In the genomic region with DNA sequence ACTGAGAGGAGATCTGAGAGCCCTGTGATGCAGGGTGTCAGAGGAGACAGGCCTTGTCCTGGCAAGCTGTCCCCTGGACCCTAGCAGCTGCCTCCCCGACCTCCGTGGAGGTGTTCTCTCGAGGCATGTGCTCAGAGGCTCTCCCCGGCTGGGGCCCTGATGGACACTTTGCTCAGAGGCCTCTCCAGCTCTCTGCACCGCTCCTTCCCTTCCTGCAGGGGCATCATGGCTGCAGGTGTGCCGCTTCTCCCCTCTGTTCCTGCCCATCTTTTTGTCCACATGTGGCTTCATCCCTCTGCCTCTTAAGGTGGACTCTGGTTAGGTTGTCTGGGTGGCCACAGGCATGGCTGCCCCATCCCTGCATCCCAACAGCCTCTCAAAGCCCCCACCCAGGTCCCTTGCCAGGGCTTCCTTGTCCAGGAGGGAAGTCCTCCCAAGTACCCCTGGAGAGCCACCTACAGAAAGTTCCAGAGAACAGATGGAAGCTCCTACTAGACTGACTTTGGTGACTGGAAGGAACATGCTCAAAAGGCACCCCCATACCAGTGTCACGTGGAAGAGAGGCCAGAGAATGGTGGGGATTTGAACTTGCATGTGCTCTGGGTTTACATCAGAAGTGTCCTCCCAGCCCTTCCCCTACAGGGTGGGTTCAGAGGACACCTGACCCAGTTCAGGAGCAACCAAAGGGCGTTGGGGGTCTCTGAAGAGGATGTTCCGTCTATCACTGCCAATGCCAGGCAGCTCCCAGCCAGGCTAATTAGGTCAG, we compare ENCODE assay signal across 20 cellular contexts.
DNase-seq lines count a peak whose midpoint lies in the region; ATAC-seq, FAIRE-seq and TF ChIP-seq lines count a peak whose summit lies in the region.
"Had no signal": no experiment of that assay in that cellular context is flagged by ENCODE, and none has a peak within 500 bp of the region (broad histone marks: within the 10 kb centered on the region; RNA-seq: fewer than 3 reads in every experiment).

No MANE protein-coding gene starts in this region.

- H3K4me2 ChIP-seq in BLaER1 treated with 17β-estradiol and CSF1 and Interleukin-3, amounts not matched to agents 10 nM and 100 nM: peak overlapping the region in 10 of 11 experiments; percentile 27 to 85 (median 65); a peak in 16 of 22 replicates
- H3K4me2 ChIP-seq in HCT116 (ENCODE audit: low read length) (no peak overlapping the region), keratinocyte (ENCODE audit: control insufficient read depth, extremely low read depth, insufficient read depth, low read depth, low read length) (peak overlapping the region; percentile 18)
- H3K4me2 ChIP-seq: KMS-11 had no signal

- H2AFZ ChIP-seq in HCT116 (ENCODE audit: low read depth, low read length, poor library complexity, severe bottlenecking) (no peak overlapping the region), keratinocyte (ENCODE audit: control insufficient read depth, low read length) (no peak overlapping the region)

- dilution Hi-C loops in keratinocyte (cut with MboI; ENCODE audit: extremely low pct_ligation_motif_present, low sequenced_read_pairs): no loop called here

- H3K27ac Mint-ChIP-seq in WTC11: no peak overlapping the region
- H3K27ac Mint-ChIP-seq: activated CD4-positive, alpha-beta memory T cell treated with anti-CD3 and anti-CD28 coated beads for 36 hours; activated T-helper 1 cell treated with anti-CD3 and anti-CD28 coated beads, Interleukin-12 subunit alpha, Interleukin-12 subunit beta, Interleukin-2, Interleukin-4 antibody, amounts not matched to agents 30 ng/mL and 10 ng/mL and 1 ng/mL, durations not matched to agents 14 hours and 24 hours and 36 hours had no signal

- peaks cover 10 to 58% (median 34%) of the 10 kb centered on the region in 10 experiments for H3K4me1 ChIP-seq in BLaER1 treated with 17β-estradiol and CSF1 and Interleukin-3, amounts not matched to agents 10 nM and 100 nM
- H3K4me1 ChIP-seq in HCT116 (ENCODE audit: control insufficient read depth in 1 of 2, insufficient read depth in 2 of 2, low read length in 2 of 2) (no peaks in the 10 kb centered on the region), keratinocyte (ENCODE audit: control insufficient read depth, extremely low read depth, insufficient read depth, low read length) (peaks cover 13% of the 10 kb centered on the region), ovary (ENCODE audit: insufficient read depth) (peaks cover 4% of the 10 kb centered on the region)
- H3K4me1 ChIP-seq: pancreas had no signal

- DNase-seq in HCT116 (ENCODE audit: low read depth, low spot score) (no peak), WTC11 (ENCODE audit: low spot score) (peak; percentile 32), keratinocyte (ENCODE audit: low read depth, low spot score) (no peak), ovary (no peak), GM12892 (ENCODE audit: insufficient read length) (no peak)
- DNase-seq: activated CD4-positive, alpha-beta memory T cell treated with anti-CD3 and anti-CD28 coated beads for 36 hours; kidney glomerular epithelial cell; NCI-H1930; SIG-M5; small intestine; stimulated activated naive CD4-positive, alpha-beta T cell had no signal

- TF ChIP-seq POLR2A in HCT116 (IDR thresholded peaks at IDR 0.05; ENCODE audit: borderline replicate concordance, extremely low read depth, insufficient read depth, insufficient read length): no peak
- no peak for TF ChIP-seq POLR2A in ovary (IDR thresholded peaks at IDR 0.05)
- TF ChIP-seq POLR2A in GM12892 (IDR thresholded peaks at IDR 0.05; ENCODE audit: low read depth, low read length): no peak

- TF ChIP-seq CTCF in HCT116 (IDR thresholded peaks at IDR 0.05 in 2 of 3, conservative IDR thresholded peaks at IDR 0.05 in 1 of 3; ENCODE audit: borderline replicate concordance in 1 of 3, insufficient read depth in 1 of 3, low read depth in 2 of 3, low read length in 2 of 3) (peak in 2 of 3 experiments; percentile 34 to 39; a peak in 4 of 6 replicates), WTC11 (IDR thresholded peaks at IDR 0.05) (no peak; the same call in 1 of the 2 replicates), keratinocyte (optimal IDR thresholded peaks at IDR 0.05 in 1 of 3, IDR thresholded peaks at IDR 0.05 in 1 of 3, conservative IDR thresholded peaks at IDR 0.05 in 1 of 3; ENCODE audit: extremely low read depth in 1 of 3, insufficient read depth in 2 of 3, low read length in 3 of 3) (peak; percentile 26 to 59 (median 45)), ovary (IDR thresholded peaks at IDR 0.05) (no peak)

- H3K27me3 ChIP-seq in BLaER1 treated with 17β-estradiol and CSF1 and Interleukin-3, amounts not matched to agents 10 nM and 100 nM: peaks cover 0 to 71% (median 0%) of the 10 kb centered on the region in 11 experiments; a peak in 5 of 22 replicates
- H3K27me3 ChIP-seq in HCT116 (ENCODE audit: insufficient read depth, low read length): no peaks in the 10 kb centered on the region
- no peaks in the 10 kb centered on the region for H3K27me3 ChIP-seq in keratinocyte (ENCODE audit: control insufficient read depth, extremely low read depth, insufficient read depth, low read length)
- H3K27me3 ChIP-seq in ovary: no peaks in the 10 kb centered on the region
- H3K27me3 ChIP-seq: BLaER1, pancreas had no signal

- intact Hi-C loops in HCT116 (cut with micrococcal nuclease) (no loop called here), ovary (cut with DNase I) (no loop called here)

- no peak overlapping the region for H3K27ac ChIP-seq in BLaER1 treated with 17β-estradiol and CSF1 and Interleukin-3, amounts not matched to agents 10 nM and 100 nM
- H3K27ac ChIP-seq in HCT116 (ENCODE audit: low read depth, low read length) (no peak overlapping the region), keratinocyte (ENCODE audit: control insufficient read depth, insufficient read depth, low read length) (no peak overlapping the region), ovary (no peak overlapping the region)
- H3K27ac ChIP-seq: BLaER1, KMS-11, pancreas had no signal

- POLR2A ChIA-PET in HCT116 (lab: Charles Lee) (no interaction called here), WTC11 (lab: Charles Lee) (no interaction called here)

- H3K27me3 Mint-ChIP-seq in WTC11 (ENCODE audit: low read depth): no peaks in the 10 kb centered on the region; the same call in 1 of the 2 replicates
- H3K27me3 Mint-ChIP-seq: activated CD4-positive, alpha-beta memory T cell treated with anti-CD3 and anti-CD28 coated beads for 36 hours had no signal

- no peaks in the 10 kb centered on the region for H3K36me3 ChIP-seq in BLaER1 treated with 17β-estradiol and CSF1 and Interleukin-3, amounts not matched to agents 10 nM and 100 nM
- no peaks in the 10 kb centered on the region for H3K36me3 ChIP-seq in HCT116 (ENCODE audit: control insufficient read depth in 1 of 2, insufficient read depth in 2 of 2, low read length in 2 of 2)
- no peaks in the 10 kb centered on the region for H3K36me3 ChIP-seq in keratinocyte (ENCODE audit: control insufficient read depth in 2 of 2, extremely low read depth in 1 of 2, insufficient read depth in 2 of 2, low read length in 2 of 2)
- no peaks in the 10 kb centered on the region for H3K36me3 ChIP-seq in ovary
- H3K36me3 ChIP-seq: BLaER1, pancreas had no signal

- no peak overlapping the region for H3K4me3 Mint-ChIP-seq in WTC11
- H3K4me3 Mint-ChIP-seq: activated CD4-positive, alpha-beta memory T cell treated with anti-CD3 and anti-CD28 coated beads for 36 hours; activated T-helper 1 cell treated with anti-CD3 and anti-CD28 coated beads, Interleukin-12 subunit alpha, Interleukin-12 subunit beta, Interleukin-2, Interleukin-4 antibody, amounts not matched to agents 30 ng/mL and 10 ng/mL and 1 ng/mL, durations not matched to agents 14 hours and 24 hours and 36 hours had no signal

- no peaks in the 10 kb centered on the region for H3K9me2 ChIP-seq in HCT116 (ENCODE audit: insufficient read depth)

- H3K9me1 ChIP-seq in keratinocyte (ENCODE audit: control insufficient read depth, extremely low read depth, insufficient read depth, low read length): no peaks in the 10 kb centered on the region

- peak; percentile 13 for FAIRE-seq in keratinocyte (lab: Jason Lieb, UNC)
- no peak for FAIRE-seq in GM12892 (lab: Jason Lieb, UNC)
- FAIRE-seq: endothelial cell of umbilical vein, pancreas, small intestine, TTC549 had no signal

- H3K4me3 ChIP-seq in BLaER1 treated with 17β-estradiol and CSF1 and Interleukin-3, amounts not matched to agents 10 nM and 100 nM: no peak overlapping the region
- H3K4me3 ChIP-seq in HCT116 (replicated peaks in 1 of 2; ENCODE audit: low read depth in 1 of 2, low read length in 2 of 2) (no peak overlapping the region), keratinocyte (ENCODE audit: control insufficient read depth in 2 of 3, extremely low read depth in 1 of 3, insufficient read depth in 2 of 3, low read depth in 1 of 3, low read length in 3 of 3) (no peak overlapping the region), ovary (no peak overlapping the region)
- H3K4me3 ChIP-seq: BLaER1, pancreas had no signal

- H3K9me3 ChIP-seq in BLaER1 treated with 17β-estradiol and CSF1 and Interleukin-3, amounts not matched to agents 10 nM and 100 nM (replicated peaks in 1 of 11): no peaks in the 10 kb centered on the region
- no peaks in the 10 kb centered on the region for H3K9me3 ChIP-seq in HCT116 (ENCODE audit: control insufficient read depth in 1 of 2, insufficient read depth in 1 of 2, low read depth in 1 of 2, low read length in 2 of 2)
- H3K9me3 ChIP-seq in keratinocyte (ENCODE audit: control insufficient read depth, low read depth, low read length): no peaks in the 10 kb centered on the region
- no peaks in the 10 kb centered on the region for H3K9me3 ChIP-seq in ovary
- H3K9me3 ChIP-seq: BLaER1, pancreas had no signal

- no peak for TF ChIP-seq EP300 in ovary (IDR thresholded peaks at IDR 0.05)

- ATAC-seq in HCT116 (peak; percentile 87), WTC11 (peak; percentile 74), HG02870 (IDR thresholded peaks at IDR 0.05; ENCODE audit: unreplicated experiment) (no peak), HG03196 (IDR thresholded peaks at IDR 0.05; ENCODE audit: unreplicated experiment) (no peak)
- ATAC-seq: pancreas had no signal

- no TSS peak for BruUV-seq in HCT116 (replicated peaks; lab: Mats Ljungman, UMichigan)

- RAD21 ChIA-PET in HCT116 (lab: Charles Lee; ENCODE audit: low non-redundant PET in 1 of 2, low total read pairs in 2 of 2, uncharacterized antibody in 2 of 2, unreplicated experiment in 2 of 2): interaction anchor here in 1 of 2 experiments (1.1 kb wide), 1 partner anchor 193 kb away, joined by 3 read pairs; no protein-coding TSS in a partner anchor

- peaks cover 0 to 20% (median 0%) of the 10 kb centered on the region in 11 experiments; a peak in 5 of 22 replicates for H4K20me1 ChIP-seq in BLaER1 treated with 17β-estradiol and CSF1 and Interleukin-3, amounts not matched to agents 10 nM and 100 nM
- H4K20me1 ChIP-seq in HCT116 (ENCODE audit: insufficient read depth): no peaks in the 10 kb centered on the region
- H4K20me1 ChIP-seq in keratinocyte (ENCODE audit: control insufficient read depth, extremely low read depth, insufficient read depth, low read length): peaks cover 5% of the 10 kb centered on the region

- peaks cover 21% of the 10 kb centered on the region for H3K4me1 Mint-ChIP-seq in WTC11

- CTCF ChIA-PET in HCT116 (lab: Charles Lee) (no interaction called here), WTC11 (lab: Charles Lee) (interaction anchor here (0.6 to 1.7 kb wide), 15 partner anchors 12 to 299 kb away, joined by 3 to 6 read pairs (median 3); no protein-coding TSS in a partner anchor)

- no peaks in the 10 kb centered on the region for H3K9me3 Mint-ChIP-seq in WTC11
- H3K9me3 Mint-ChIP-seq: activated CD4-positive, alpha-beta memory T cell treated with anti-CD3 and anti-CD28 coated beads for 36 hours; activated T-helper 1 cell treated with anti-CD3 and anti-CD28 coated beads, Interleukin-12 subunit alpha, Interleukin-12 subunit beta, Interleukin-2, Interleukin-4 antibody, amounts not matched to agents 30 ng/mL and 10 ng/mL and 1 ng/mL, durations not matched to agents 14 hours and 24 hours and 36 hours had no signal

- 93 to 98% (median 96%) methylated on average over 9 of the region's 9 CpGs for WGBS in ovary, 3 donors

- H3K79me2 ChIP-seq in HCT116 (ENCODE audit: insufficient read depth, low read length) (no peaks in the 10 kb centered on the region), keratinocyte (ENCODE audit: control insufficient read depth, insufficient read depth, low read length) (no peaks in the 10 kb centered on the region)

- no peak for TF ChIP-seq RAD21 in HCT116 (IDR thresholded peaks at IDR 0.05; ENCODE audit: low read depth)

- no peaks in the 10 kb centered on the region for H3K36me3 Mint-ChIP-seq in WTC11
- H3K36me3 Mint-ChIP-seq: activated CD4-positive, alpha-beta memory T cell treated with anti-CD3 and anti-CD28 coated beads for 36 hours had no signal

- H3K9ac ChIP-seq in BLaER1 treated with 17β-estradiol and CSF1 and Interleukin-3, amounts not matched to agents 10 nM and 100 nM: no peak overlapping the region
- H3K9ac ChIP-seq in HCT116 (ENCODE audit: low read length): no peak overlapping the region
- H3K9ac ChIP-seq in keratinocyte (ENCODE audit: control insufficient read depth, extremely low read depth, insufficient read depth, low read length): no peak overlapping the region
- H3K9ac ChIP-seq: BLaER1, KMS-11 had no signal

Comparison
In these comparisons a context has a peak if more than half of its experiments do, and no peak if none do; other contexts are left out.
1. ATAC-seq: peak in HCT116 (single experiment) and WTC11 (single experiment); none in HG02870 (single experiment) and HG03196 (single experiment).
2. CTCF ChIP-seq: peak in HCT116 (2 of 3) and keratinocyte (3 of 3); none in WTC11 (single experiment) and ovary (0 of 3).